In genomic region chr7:155418304-155418703, GRCh38 we compare ENCODE assay signal across 19 cellular contexts. TPM values are rescaled to one million over a fixed set of nuclear protein-coding genes. Genes with fewer than 3 reads are reported as not detected.
DNase-seq lines count a peak whose midpoint lies in the region; ATAC-seq and TF ChIP-seq lines count a peak whose summit lies in the region.
"Had no signal": no experiment of that assay in that cellular context is flagged by ENCODE, and none has a peak within 500 bp of the region (broad histone marks: within the 10 kb centered on the region; RNA-seq: fewer than 3 reads in every experiment).

No MANE protein-coding gene starts in this region.

- H3K36me3 Mint-ChIP-seq in GM23338 (ENCODE audit: low read depth), result no peaks in the 10 kb centered on the region
- no peaks in the 10 kb centered on the region for H3K36me3 Mint-ChIP-seq in central memory CD8-positive, alpha-beta T cell (ENCODE audit: insufficient read depth)
- H3K36me3 Mint-ChIP-seq: CD4-positive, alpha-beta memory T cell had no signal

- ATAC-seq in GM23338 (peak; percentile 36), GM18873 (IDR thresholded peaks at IDR 0.05; ENCODE audit: low FRiP score, unreplicated experiment) (no peak)
- no peak for ATAC-seq in central memory CD8-positive, alpha-beta T cell (replicated peaks; ENCODE audit: extremely low read depth, poor library complexity, severe bottlenecking)

- no peaks in the 10 kb centered on the region for H3K9me3 ChIP-seq in tibial nerve
- H3K9me3 ChIP-seq: HAP-1 had no signal

- no peak overlapping the region for H3K4me2 ChIP-seq in GM23338

- H3K36me3 ChIP-seq in GM23338 (ENCODE audit: insufficient read depth) (no peaks in the 10 kb centered on the region), H7 (replicated peaks; ENCODE audit: control insufficient read depth, insufficient read depth, low read length) (no peaks in the 10 kb centered on the region), tibial nerve (no peaks in the 10 kb centered on the region)
- H3K36me3 ChIP-seq: HAP-1 had no signal

- TF ChIP-seq CTCF in GM23338 (conservative IDR thresholded peaks at IDR 0.05; ENCODE audit: low read depth in 2 of 2), result no peak
- TF ChIP-seq CTCF in tibial nerve (IDR thresholded peaks at IDR 0.05), result no peak

- no peak for TF ChIP-seq POLR2A in tibial nerve (IDR thresholded peaks at IDR 0.05)

- H3F3A ChIP-seq in GM23338 (replicated peaks; ENCODE audit: low read depth), result no peaks in the 10 kb centered on the region

- TF ChIP-seq EP300 in tibial nerve (IDR thresholded peaks at IDR 0.05), result no peak

- no peak overlapping the region for H3K4me3 Mint-ChIP-seq in GM23338
- no peak overlapping the region for H3K4me3 Mint-ChIP-seq in central memory CD8-positive, alpha-beta T cell
- H3K4me3 Mint-ChIP-seq: CD4-positive, alpha-beta memory T cell; HFFc6 had no signal

- H3K79me2 ChIP-seq in GM23338 (replicated peaks; ENCODE audit: insufficient read depth), result no peaks in the 10 kb centered on the region

- no peak overlapping the region for H3K27ac ChIP-seq in GM23338 (ENCODE audit: low read depth)
- no peak overlapping the region for H3K27ac ChIP-seq in tibial nerve
- H3K27ac ChIP-seq: GM23248 had no signal

- no peak overlapping the region for H3K4me3 ChIP-seq in GM23338
- H3K4me3 ChIP-seq in H7 (ENCODE audit: insufficient read depth, low read depth, low read length), result no peak overlapping the region
- no peak overlapping the region for H3K4me3 ChIP-seq in tibial nerve
- H3K4me3 ChIP-seq: GM23248, HAP-1 had no signal

- H3K4me1 Mint-ChIP-seq in GM23338, result peaks cover 10% of the 10 kb centered on the region
- no peaks in the 10 kb centered on the region for H3K4me1 Mint-ChIP-seq in central memory CD8-positive, alpha-beta T cell
- H3K4me1 Mint-ChIP-seq: CD4-positive, alpha-beta memory T cell had no signal

- DNase-seq in GM23338 (ENCODE audit: low spot score), result no peak
- DNase-seq in H7, result peak; percentile 54
- no peak for DNase-seq in central memory CD8-positive, alpha-beta T cell (ENCODE audit: low spot score in 2 of 2)
- peak; percentile 34 for DNase-seq in myocyte (ENCODE audit: low read depth)
- DNase-seq in NCI-H1436 treated with DMSO at 0.1 percent for 48 hours (lab: John Stamatoyannopoulos, UW), result no peak
- no peak for DNase-seq in tibial nerve (ENCODE audit: low spot score in 2 of 2)
- DNase-seq: CD4-positive, alpha-beta memory T cell; COR-L47; DMS53; DMS79 treated with DMSO at 0.1 percent for 48 hours; GF-D8; GM23248; HFFc6 had no signal

- peaks cover 16% of the 10 kb centered on the region for H3K27me3 Mint-ChIP-seq in GM23338 (ENCODE audit: insufficient read depth, low read depth, poor library complexity)
- H3K27me3 Mint-ChIP-seq in central memory CD8-positive, alpha-beta T cell, result peaks cover 48% of the 10 kb centered on the region

- H3K4me1 ChIP-seq in GM23338 (ENCODE audit: insufficient read depth), result no peaks in the 10 kb centered on the region
- no peaks in the 10 kb centered on the region for H3K4me1 ChIP-seq in tibial nerve
- H3K4me1 ChIP-seq: HAP-1 had no signal

- H3K9me3 Mint-ChIP-seq in GM23338, result no peaks in the 10 kb centered on the region; the same call in 2 of the 3 replicates
- no peaks in the 10 kb centered on the region for H3K9me3 Mint-ChIP-seq in central memory CD8-positive, alpha-beta T cell
- H3K9me3 Mint-ChIP-seq: CD4-positive, alpha-beta memory T cell; HFFc6 had no signal

- no peak overlapping the region for H3K27ac Mint-ChIP-seq in GM23338
- peak overlapping the region; percentile 42 for H3K27ac Mint-ChIP-seq in central memory CD8-positive, alpha-beta T cell (ENCODE audit: low read depth)
- H3K27ac Mint-ChIP-seq: CD4-positive, alpha-beta memory T cell; HFFc6 had no signal

- H3K27me3 ChIP-seq in GM23338 (ENCODE audit: insufficient read depth) (no peaks in the 10 kb centered on the region), H7 (ENCODE audit: control insufficient read depth, insufficient read depth, low read length) (no peaks in the 10 kb centered on the region), tibial nerve (peaks cover 0 to 14% of the 10 kb centered on the region in 2 donors)

- H2AFZ ChIP-seq in GM23338, result no peak overlapping the region
- H2AFZ ChIP-seq: GM23248 had no signal

- no peaks in the 10 kb centered on the region for H3K9me2 ChIP-seq in GM23338 (ENCODE audit: insufficient read depth)

- no peaks in the 10 kb centered on the region for H4K20me1 ChIP-seq in GM23338 (replicated peaks; ENCODE audit: insufficient read depth)

- 66 to 78% methylated on average over 12 of the region's 12 CpGs for WGBS in tibial nerve, 2 donors

TF ChIP-seq in GM23338, 12 proteins besides CTCF, POLR2A, EP300 and RAD21:
- no peak for TF ChIP-seq JUNB (IDR thresholded peaks at IDR 0.05; ENCODE audit: unreplicated experiment)
- TF ChIP-seq STAT1 (IDR thresholded peaks at IDR 0.05; ENCODE audit: unreplicated experiment), result no peak
- no peak for TF ChIP-seq ZNF462 (CRISPR knock-in tag; IDR thresholded peaks at IDR 0.05)
- TF ChIP-seq NANOG (IDR thresholded peaks at IDR 0.05; ENCODE audit: borderline replicate concordance), result no peak
- no peak for TF ChIP-seq EZH2 (IDR thresholded peaks at IDR 0.05; ENCODE audit: low read depth, unreplicated experiment)
- TF ChIP-seq ZNF114 (CRISPR knock-in tag; IDR thresholded peaks at IDR 0.05), result no peak

RNA-seq across cellular contexts. Expression of gene EN2, which starts 39.6 kb away (rescaled TPM):
- total RNA-seq in GM23338 (2014; rRNA removed; shearing (Covaris generic)), result not detected in 2 replicates
- not detected in 2 replicates for polyA plus RNA-seq in GM23338 (2016; fragmentation: Nextera tagmentation; extraction: Ambion mirVana)
- total RNA-seq in H7 (2014; rRNA removed; shearing (Covaris generic)), result 0.04 TPM in 1 of 2 replicates, not detected in the other
- total RNA-seq in myocyte, result 0.91 and 1.7 TPM in 2 replicates
- polyA plus RNA-seq in myocyte (2012), result 0.82 TPM
- under 1 TPM in 2 of 4 donors, not detected in 2; under 0.01 to 0.98 TPM for total RNA-seq in tibial nerve
- total RNA-seq: A172; A673; CD4-positive, alpha-beta memory T cell; G401; GM23248; HFFc6 had no signal
- polyA plus RNA-seq: BJ; CD4-positive, alpha-beta memory T cell; GM23248 had no signal

Comparison
In these comparisons a context has a peak if more than half of its experiments do, and no peak if none do; other contexts are left out.
1. DNase-seq: peak in H7 (single experiment) and myocyte (single experiment); none in GM23338 (single experiment), central memory CD8-positive, alpha-beta T cell (0 of 2), NCI-H1436 treated with DMSO at 0.1 percent for 48 hours (single experiment) and tibial nerve (0 of 2).